ENCODE assay signal across 1 cellular context in genomic region chr16:68310441-68311315, GRCh38.
TF ChIP-seq lines count a peak whose summit lies in the region.

Gene PRMT7, plus strand, starts transcription at chr16:68311019. Its CDS starts 4,961 bp downstream, at chr16:68315980.
Gene SLC7A6OS, minus strand, starts transcription at chr16:68310946. Its CDS starts 20 bp downstream, at chr16:68310926.

TF ChIP-seq in HepG2, 621 proteins besides CTCF, POLR2A, EP300 and RAD21 (continued from another document and continues in another):
- TF ChIP-seq ZBTB44 (CRISPR knock-in tag; IDR thresholded peaks at IDR 0.05) (peak; percentile 97), SRSF9 (IDR thresholded peaks at IDR 0.05; ENCODE audit: borderline replicate concordance, insufficient read depth, low read depth, low read length, poor library complexity, severe bottlenecking) (no peak), ZNF607 (CRISPR knock-in tag; IDR thresholded peaks at IDR 0.05; ENCODE audit: borderline replicate concordance) (peak; percentile 100), ZC3H4 (CRISPR knock-in tag; IDR thresholded peaks at IDR 0.05; ENCODE audit: borderline replicate concordance) (peak; percentile 92), TBP (CRISPR knock-in tag; IDR thresholded peaks at IDR 0.05) (no peak), CHCHD3 (CRISPR knock-in tag; IDR thresholded peaks at IDR 0.05) (peak; percentile 99), ZNF12 (CRISPR knock-in tag; IDR thresholded peaks at IDR 0.05) (peak; percentile 86; the same call in 1 of the 2 replicates), NFIC (IDR thresholded peaks at IDR 0.05; ENCODE audit: low read length) (no peak), HMGXB3 (CRISPR knock-in tag; IDR thresholded peaks at IDR 0.05; ENCODE audit: borderline replicate concordance) (peak; percentile 96), THAP9 (CRISPR knock-in tag; IDR thresholded peaks at IDR 0.05; ENCODE audit: borderline replicate concordance) (peak; percentile 97), ZNF251 (CRISPR knock-in tag; IDR thresholded peaks at IDR 0.05) (no peak; the same call in 1 of the 2 replicates), ZNF556 (CRISPR knock-in tag; IDR thresholded peaks at IDR 0.05; ENCODE audit: borderline replicate concordance) (peak; percentile 45; the same call in 1 of the 2 replicates), DMAP1 (CRISPR knock-in tag; IDR thresholded peaks at IDR 0.05) (peak; percentile 96), ELF4 (CRISPR knock-in tag; IDR thresholded peaks at IDR 0.05; ENCODE audit: borderline replicate concordance) (peak; percentile 94), SMYD3 (CRISPR knock-in tag; IDR thresholded peaks at IDR 0.05) (peak; percentile 99), ZFP41 (CRISPR knock-in tag; IDR thresholded peaks at IDR 0.05; ENCODE audit: borderline replicate concordance) (peak; percentile 100), ZNF589 (CRISPR knock-in tag; conservative IDR thresholded peaks at IDR 0.05) (peak; percentile 100), MZF1 (CRISPR knock-in tag; IDR thresholded peaks at IDR 0.05; ENCODE audit: borderline replicate concordance) (peak; percentile 94), ZNF816 (CRISPR knock-in tag; IDR thresholded peaks at IDR 0.05; ENCODE audit: borderline replicate concordance) (peak; percentile 100), NFE2 (CRISPR knock-in tag; IDR thresholded peaks at IDR 0.05) (0 out of 2 replicates have a peak, but pooled peaks have one; percentile 32), ZNF768 (CRISPR knock-in tag; IDR thresholded peaks at IDR 0.05) (peak; percentile 92), ZNF281 (CRISPR knock-in tag; IDR thresholded peaks at IDR 0.05; ENCODE audit: borderline replicate concordance) (peak; percentile 84), ZZZ3 (CRISPR knock-in tag; IDR thresholded peaks at IDR 0.05; ENCODE audit: borderline replicate concordance) (peak; percentile 90), GTF3A (CRISPR knock-in tag; conservative IDR thresholded peaks at IDR 0.05) (0 out of 2 replicates have a peak, but pooled peaks have one; percentile 49), PHB2 (IDR thresholded peaks at IDR 0.05; ENCODE audit: partially characterized antibody) (no peak), ZNF335 (CRISPR knock-in tag; IDR thresholded peaks at IDR 0.05) (peak; percentile 96), SIN3B (IDR thresholded peaks at IDR 0.05; ENCODE audit: low read length) (peak; percentile 92), KAT2B (IDR thresholded peaks at IDR 0.05; ENCODE audit: borderline replicate concordance, low read depth, low read length) (no peak), PAWR (CRISPR knock-in tag; IDR thresholded peaks at IDR 0.05; ENCODE audit: borderline replicate concordance) (peak; percentile 91; the same call in 1 of the 2 replicates), MAX (IDR thresholded peaks at IDR 0.05) (peak; percentile 100), ZNF180 (CRISPR knock-in tag; IDR thresholded peaks at IDR 0.05; ENCODE audit: borderline replicate concordance, low read depth) (peak; percentile 98), SALL1 (CRISPR knock-in tag; IDR thresholded peaks at IDR 0.05) (peak; percentile 99), NR0B2 (CRISPR knock-in tag; IDR thresholded peaks at IDR 0.05) (peak; percentile 99), FOSL2 (CRISPR knock-in tag; IDR thresholded peaks at IDR 0.05) (peak; percentile 79), ZNF660 (CRISPR knock-in tag; IDR thresholded peaks at IDR 0.05; ENCODE audit: borderline replicate concordance, low read depth) (peak; percentile 95; the same call in 1 of the 2 replicates), AHDC1 (CRISPR knock-in tag; IDR thresholded peaks at IDR 0.05; ENCODE audit: borderline replicate concordance) (peak; percentile 89), ZNF33A (CRISPR knock-in tag; IDR thresholded peaks at IDR 0.05; ENCODE audit: borderline replicate concordance) (peak; percentile 98), PLSCR1 (CRISPR knock-in tag; IDR thresholded peaks at IDR 0.05; ENCODE audit: borderline replicate concordance) (peak; percentile 94; the same call in 1 of the 2 replicates), CSRNP2 (CRISPR knock-in tag; conservative IDR thresholded peaks at IDR 0.05; ENCODE audit: low read depth) (peak; percentile 98)
